In the genomic region with DNA sequence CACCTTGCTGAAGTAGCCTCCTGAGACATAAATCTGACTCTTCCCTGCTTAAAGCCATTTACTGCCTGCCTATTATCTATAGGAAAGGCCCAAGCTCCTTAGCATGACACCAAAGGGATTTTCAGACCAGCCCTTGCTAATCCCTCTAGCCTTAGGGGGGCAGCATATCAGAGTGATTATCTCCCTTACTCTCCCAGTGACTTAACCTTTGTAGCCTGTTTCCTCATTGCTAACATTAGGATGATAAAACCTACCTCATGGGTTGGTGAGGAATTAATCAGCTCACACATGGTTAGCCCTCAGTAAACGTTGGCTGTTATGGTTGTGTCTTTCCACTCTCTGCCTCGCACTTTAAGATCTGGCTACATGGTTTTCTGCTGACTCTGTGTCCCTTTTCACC, we compare ENCODE assay signal across 30 cellular contexts.
DNase-seq lines count a peak whose midpoint lies in the region; ATAC-seq, FAIRE-seq and TF ChIP-seq lines count a peak whose summit lies in the region.
"Had no signal": no experiment of that assay in that cellular context is flagged by ENCODE, and none has a peak within 500 bp of the region (broad histone marks: within the 10 kb centered on the region; RNA-seq: fewer than 3 reads in every experiment).

No MANE protein-coding gene starts in this region.

- in situ Hi-C loops in SK-MEL-5 (cut with HindIII; ENCODE audit: low pct_unique_long_range_greater_than_20kb, low sequenced_read_pairs) = no loop called here

- H4K20me1 ChIP-seq in BLaER1 treated with 17β-estradiol and CSF1 and Interleukin-3, amounts not matched to agents 10 nM and 100 nM = no peaks in the 10 kb centered on the region

- H3K27me3 ChIP-seq in BLaER1 treated with 17β-estradiol and CSF1 and Interleukin-3, amounts not matched to agents 10 nM and 100 nM = no peaks in the 10 kb centered on the region
- H3K27me3 ChIP-seq in HUES48 (ENCODE audit: control insufficient read depth, insufficient read depth, low read length) = no peaks in the 10 kb centered on the region
- H3K27me3 ChIP-seq: brain microvascular endothelial cell, ovary, uterus had no signal

- no peaks in the 10 kb centered on the region for H3K36me3 ChIP-seq in BLaER1 treated with 17β-estradiol and CSF1 and Interleukin-3, amounts not matched to agents 10 nM and 100 nM
- H3K36me3 ChIP-seq in HUES48 (ENCODE audit: control insufficient read depth, insufficient read depth, low read length) (no peaks in the 10 kb centered on the region), kidney (ENCODE audit: control insufficient read depth in 1 of 2, insufficient read depth in 2 of 2, low read length in 2 of 2) (no peaks in the 10 kb centered on the region)
- H3K36me3 ChIP-seq: brain microvascular endothelial cell, ovary, uterus had no signal

- intact Hi-C loops in kidney (cut with DNase I) = no loop called here

- peaks cover 0 to 48% (median 31%) of the 10 kb centered on the region in 10 experiments; a peak in 17 of 20 replicates for H3K4me1 ChIP-seq in BLaER1 treated with 17β-estradiol and CSF1 and Interleukin-3, amounts not matched to agents 10 nM and 100 nM
- H3K4me1 ChIP-seq in HUES48 (ENCODE audit: control insufficient read depth, insufficient read depth, low read length) = peaks cover 89% of the 10 kb centered on the region
- no peaks in the 10 kb centered on the region for H3K4me1 ChIP-seq in kidney (ENCODE audit: control insufficient read depth in 1 of 2, insufficient read depth in 1 of 2, low read depth in 1 of 2, low read length in 2 of 2)
- H3K4me1 ChIP-seq: uterus had no signal

- H3K27ac ChIP-seq in BLaER1 treated with 17β-estradiol and CSF1 and Interleukin-3, amounts not matched to agents 10 nM and 100 nM = no peak overlapping the region
- H3K27ac ChIP-seq in HUES48 (ENCODE audit: low read depth, low read length) = peak overlapping the region; percentile 56
- H3K27ac ChIP-seq in kidney (ENCODE audit: low read depth in 2 of 2, low read length in 2 of 2) = no peak overlapping the region
- H3K27ac ChIP-seq: A549, brain microvascular endothelial cell, ovary, uterus had no signal

- ATAC-seq in HG02588 (IDR thresholded peaks at IDR 0.05; ENCODE audit: unreplicated experiment) (no peak), GM19324 (IDR thresholded peaks at IDR 0.05; ENCODE audit: low FRiP score, unreplicated experiment) (no peak)
- ATAC-seq: GM12878, T-cell had no signal

- H3K4me3 ChIP-seq in BLaER1 treated with 17β-estradiol and CSF1 and Interleukin-3, amounts not matched to agents 10 nM and 100 nM = no peak overlapping the region
- H3K4me3 ChIP-seq in HUES48 (ENCODE audit: low read depth, low read length) (no peak overlapping the region), kidney (ENCODE audit: low read length in 2 of 2) (no peak overlapping the region)
- H3K4me3 ChIP-seq: A549, GM12878, ovary, uterus had no signal

- no peak for TF ChIP-seq CTCF in kidney (IDR thresholded peaks at IDR 0.05; ENCODE audit: borderline replicate concordance, extremely low read depth, insufficient read depth)

- peak overlapping the region in 8 of 11 experiments; percentile 15 to 75 (median 71); a peak in 14 of 22 replicates for H3K4me2 ChIP-seq in BLaER1 treated with 17β-estradiol and CSF1 and Interleukin-3, amounts not matched to agents 10 nM and 100 nM
- H3K4me2 ChIP-seq: A549 had no signal

- no peak overlapping the region for H3K9ac ChIP-seq in BLaER1 treated with 17β-estradiol and CSF1 and Interleukin-3, amounts not matched to agents 10 nM and 100 nM
- H3K9ac ChIP-seq in HUES48 (ENCODE audit: low read depth, low read length) = no peak overlapping the region
- no peak overlapping the region for H3K9ac ChIP-seq in kidney (ENCODE audit: low read length in 2 of 2)

- peak; percentile 17 for DNase-seq in SK-MEL-5 (ENCODE audit: low read depth, low spot score)
- peak; percentile 66 for DNase-seq in iPS-NIHi7 (ENCODE audit: extremely low spot score)
- DNase-seq in NCI-H187 (lab: John Stamatoyannopoulos, UW) = no peak
- DNase-seq in kidney = no peak
- DNase-seq: activated CD4-positive, alpha-beta T cell treated with anti-CD3 and anti-CD28 coated beads, Interleukin-2, amount 50 U/mL, for 1 hour; activated CD8-positive, alpha-beta memory T cell treated with anti-CD3 and anti-CD28 coated beads, Interleukin-2, amount 50 U/mL, for 4 hours; brain microvascular endothelial cell; C1 segment of cervical spinal cord; islet precursor cell; Kasumi-1; mammary epithelial cell; naive B cell; NCI-H1092 treated with DMSO at 0.1 percent for 48 hours; NCI-H2081 treated with DMSO at 0.1 percent for 48 hours; NCI-H446 treated with DMSO at 0.1 percent for 48 hours; ovary; right cardiac atrium; SHP77; stimulated activated CD4-positive, alpha-beta T cell treated with anti-CD3 and anti-CD28 coated beads, Interleukin-15, amount 100 ng/mL, for 24 hours; T-cell; uterus had no signal

- FAIRE-seq in kidney (lab: Jason Lieb, UNC) = no peak
- FAIRE-seq: A549, colon, endometrium, GM12878, GM19239 had no signal

- no peaks in the 10 kb centered on the region for H3K9me3 ChIP-seq in BLaER1 treated with 17β-estradiol and CSF1 and Interleukin-3, amounts not matched to agents 10 nM and 100 nM (replicated peaks in 1 of 11)
- H3K9me3 ChIP-seq in HUES48 (ENCODE audit: control insufficient read depth, insufficient read depth, low read length) (no peaks in the 10 kb centered on the region), kidney (ENCODE audit: control insufficient read depth in 1 of 2, low read length in 2 of 2) (no peaks in the 10 kb centered on the region)
- H3K9me3 ChIP-seq: A549, ovary, uterus had no signal

Comparison
In these comparisons a context has a peak if more than half of its experiments do, and no peak if none do; other contexts are left out.
1. DNase-seq: peak in SK-MEL-5 (single experiment) and iPS-NIHi7 (single experiment); none in NCI-H187 (0 of 2) and kidney (single experiment).